ENCODE assay signal across 2 cellular contexts in the genomic region with DNA sequence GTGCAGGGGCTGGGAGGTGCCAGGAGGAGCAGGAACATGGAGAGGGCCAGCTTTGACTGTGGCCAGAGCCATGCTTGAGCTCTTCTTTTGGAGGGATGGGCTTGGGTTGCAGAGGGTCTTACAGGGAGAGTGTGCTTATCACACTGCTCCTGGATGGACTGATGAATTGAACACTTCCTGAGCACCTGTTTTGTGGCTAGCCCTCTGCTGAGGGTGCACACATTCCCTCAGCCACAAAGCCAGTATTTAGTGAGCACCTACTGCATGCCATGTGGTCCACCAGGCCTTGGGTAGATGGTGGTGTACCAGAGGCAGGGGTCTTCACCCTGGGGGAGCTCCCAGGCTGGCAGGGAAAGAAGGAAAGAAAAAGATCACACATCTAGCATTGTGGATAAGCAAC.
TF ChIP-seq lines count a peak whose summit lies in the region.

No MANE protein-coding gene starts in this region.

TF ChIP-seq in SK-N-SH, 30 proteins besides CTCF, POLR2A, EP300 and RAD21 (continued from another document):
- TF ChIP-seq, protein P1, sequence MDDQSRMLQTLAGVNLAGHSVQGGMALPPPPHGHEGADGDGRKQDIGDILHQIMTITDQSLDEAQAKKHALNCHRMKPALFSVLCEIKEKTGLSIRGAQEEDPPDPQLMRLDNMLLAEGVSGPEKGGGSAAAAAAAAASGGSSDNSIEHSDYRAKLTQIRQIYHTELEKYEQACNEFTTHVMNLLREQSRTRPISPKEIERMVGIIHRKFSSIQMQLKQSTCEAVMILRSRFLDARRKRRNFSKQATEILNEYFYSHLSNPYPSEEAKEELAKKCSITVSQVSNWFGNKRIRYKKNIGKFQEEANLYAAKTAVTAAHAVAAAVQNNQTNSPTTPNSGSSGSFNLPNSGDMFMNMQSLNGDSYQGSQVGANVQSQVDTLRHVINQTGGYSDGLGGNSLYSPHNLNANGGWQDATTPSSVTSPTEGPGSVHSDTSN (IDR thresholded peaks at IDR 0.05) = no peak
- TF ChIP-seq RFX5 (IDR thresholded peaks at IDR 0.05; ENCODE audit: low read length) (no peak), FOXJ3 (CRISPR knock-in tag; IDR thresholded peaks at IDR 0.05) (no peak), YY1 (IDR thresholded peaks at IDR 0.05; ENCODE audit: low read depth) (no peak), MAX (IDR thresholded peaks at IDR 0.05; ENCODE audit: low read depth) (no peak), POLR2AphosphoS5 (IDR thresholded peaks at IDR 0.05; ENCODE audit: low read depth, low read length) (no peak), RXRA (IDR thresholded peaks at IDR 0.05; ENCODE audit: borderline replicate concordance, low read depth) (no peak), FOSL2 (IDR thresholded peaks at IDR 0.05; ENCODE audit: borderline replicate concordance, low read depth) (no peak), TCF12 (IDR thresholded peaks at IDR 0.05) (no peak), SMC3 (IDR thresholded peaks at IDR 0.05; ENCODE audit: low read depth, low read length) (no peak), MXI1 (IDR thresholded peaks at IDR 0.05; ENCODE audit: low read depth, low read length) (no peak), SIN3A (IDR thresholded peaks at IDR 0.05; ENCODE audit: borderline replicate concordance, low read depth, low read length) (no peak), GATA2 (CRISPR knock-in tag; IDR thresholded peaks at IDR 0.05) (no peak; the same call in 1 of the 2 replicates)
- TF ChIP-seq, protein P2, sequence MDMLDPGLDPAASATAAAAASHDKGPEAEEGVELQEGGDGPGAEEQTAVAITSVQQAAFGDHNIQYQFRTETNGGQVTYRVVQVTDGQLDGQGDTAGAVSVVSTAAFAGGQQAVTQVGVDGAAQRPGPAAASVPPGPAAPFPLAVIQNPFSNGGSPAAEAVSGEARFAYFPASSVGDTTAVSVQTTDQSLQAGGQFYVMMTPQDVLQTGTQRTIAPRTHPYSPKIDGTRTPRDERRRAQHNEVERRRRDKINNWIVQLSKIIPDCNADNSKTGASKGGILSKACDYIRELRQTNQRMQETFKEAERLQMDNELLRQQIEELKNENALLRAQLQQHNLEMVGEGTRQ (IDR thresholded peaks at IDR 0.05; ENCODE audit: borderline replicate concordance, low read depth, low read length) = no peak

TF ChIP-seq in SK-N-SH treated with all-trans-retinoic acid at 6 μM for 48 hours, 23 proteins besides CTCF, POLR2A, EP300 and RAD21 (continued from another document):
- TF ChIP-seq, protein P3, sequence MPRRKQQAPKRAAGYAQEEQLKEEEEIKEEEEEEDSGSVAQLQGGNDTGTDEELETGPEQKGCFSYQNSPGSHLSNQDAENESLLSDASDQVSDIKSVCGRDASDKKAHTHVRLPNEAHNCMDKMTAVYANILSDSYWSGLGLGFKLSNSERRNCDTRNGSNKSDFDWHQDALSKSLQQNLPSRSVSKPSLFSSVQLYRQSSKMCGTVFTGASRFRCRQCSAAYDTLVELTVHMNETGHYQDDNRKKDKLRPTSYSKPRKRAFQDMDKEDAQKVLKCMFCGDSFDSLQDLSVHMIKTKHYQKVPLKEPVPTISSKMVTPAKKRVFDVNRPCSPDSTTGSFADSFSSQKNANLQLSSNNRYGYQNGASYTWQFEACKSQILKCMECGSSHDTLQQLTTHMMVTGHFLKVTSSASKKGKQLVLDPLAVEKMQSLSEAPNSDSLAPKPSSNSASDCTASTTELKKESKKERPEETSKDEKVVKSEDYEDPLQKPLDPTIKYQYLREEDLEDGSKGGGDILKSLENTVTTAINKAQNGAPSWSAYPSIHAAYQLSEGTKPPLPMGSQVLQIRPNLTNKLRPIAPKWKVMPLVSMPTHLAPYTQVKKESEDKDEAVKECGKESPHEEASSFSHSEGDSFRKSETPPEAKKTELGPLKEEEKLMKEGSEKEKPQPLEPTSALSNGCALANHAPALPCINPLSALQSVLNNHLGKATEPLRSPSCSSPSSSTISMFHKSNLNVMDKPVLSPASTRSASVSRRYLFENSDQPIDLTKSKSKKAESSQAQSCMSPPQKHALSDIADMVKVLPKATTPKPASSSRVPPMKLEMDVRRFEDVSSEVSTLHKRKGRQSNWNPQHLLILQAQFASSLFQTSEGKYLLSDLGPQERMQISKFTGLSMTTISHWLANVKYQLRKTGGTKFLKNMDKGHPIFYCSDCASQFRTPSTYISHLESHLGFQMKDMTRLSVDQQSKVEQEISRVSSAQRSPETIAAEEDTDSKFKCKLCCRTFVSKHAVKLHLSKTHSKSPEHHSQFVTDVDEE (CRISPR knock-in tag; IDR thresholded peaks at IDR 0.05) = no peak
- TF ChIP-seq CSRNP3 (CRISPR knock-in tag; IDR thresholded peaks at IDR 0.05) = no peak
